Comparison of ENCODE assay signal across 17 cellular contexts in the genomic region with DNA sequence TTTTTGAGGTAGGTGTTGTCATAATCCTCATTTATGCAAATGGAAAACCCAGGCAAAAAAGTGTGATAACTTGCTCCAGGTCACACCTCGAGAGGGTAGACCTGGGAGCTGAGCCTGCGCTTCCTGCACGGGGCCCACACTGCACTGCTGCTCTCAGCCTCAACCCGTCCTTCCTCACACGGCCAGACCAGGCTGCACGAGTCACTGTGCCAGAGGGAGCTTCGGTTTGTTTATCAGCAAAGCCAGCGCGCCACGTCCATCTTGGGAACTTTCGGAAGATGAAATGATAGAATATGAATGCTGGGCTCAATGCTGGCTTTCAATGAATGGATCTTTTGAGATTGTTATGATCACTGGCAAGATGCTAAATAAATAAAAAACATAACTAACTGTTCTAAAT. TPM values are rescaled to one million over a fixed set of nuclear protein-coding genes. Genes with fewer than 3 reads are reported as not detected.
"Had no signal": no experiment of that assay in that cellular context is flagged by ENCODE, and none has a peak within 500 bp of the region (broad histone marks: within the 10 kb centered on the region; RNA-seq: fewer than 3 reads in every experiment).

No MANE protein-coding gene starts in this region.

- H3K4me1 ChIP-seq: gastroesophageal sphincter, heart right ventricle, left ventricle myocardium inferior, prostate gland, upper lobe of right lung had no signal

- H3K27me3 ChIP-seq: cardiac muscle cell, dorsolateral prefrontal cortex, gastroesophageal sphincter, upper lobe of right lung had no signal

- ATAC-seq: gastroesophageal sphincter; heart right ventricle; natural killer cell treated with Interleukin-12 subunit alpha and Interleukin-12 subunit beta and Interleukin-15 and Interleukin-18, amount 100 ng/mL, for 72 hours; sciatic nerve; upper lobe of right lung had no signal

- H3K4me3 ChIP-seq: cardiac muscle cell, dorsolateral prefrontal cortex, gastroesophageal sphincter, heart right ventricle, left ventricle myocardium inferior, prostate gland, thoracic aorta, upper lobe of right lung had no signal

- DNase-seq: activated naive CD4-positive, alpha-beta T cell treated with anti-CD3 and anti-CD28 coated beads, Interleukin-2, amount 50 U/mL, for 16 hours; activated T-cell treated with anti-CD3 and anti-CD28 coated beads, Interleukin-2, amount 50 U/mL, for 1 hour; erythroblast; heart right ventricle; left ventricle myocardium inferior; mesendoderm; occipital lobe; T-helper 2 cell; upper lobe of right lung had no signal

- H3K9me3 ChIP-seq: prostate gland, thoracic aorta, upper lobe of right lung had no signal

- H3K27ac ChIP-seq: cardiac muscle cell, dorsolateral prefrontal cortex, gastroesophageal sphincter, heart right ventricle, left ventricle myocardium inferior, prostate gland, thoracic aorta, upper lobe of right lung had no signal

- H3K36me3 ChIP-seq: cardiac muscle cell, prostate gland, thoracic aorta, upper lobe of right lung had no signal

RNA-seq across cellular contexts. Expression of gene OTOS, which starts 18.8 kb away (rescaled TPM):
- total RNA-seq: cardiac muscle cell; gastroesophageal sphincter; heart right ventricle; kidney epithelial cell; left ventricle myocardium inferior; natural killer cell treated with Interleukin-12 subunit alpha and Interleukin-12 subunit beta and Interleukin-15 and Interleukin-18, amount 100 ng/mL, for 72 hours; prostate gland; sciatic nerve; thoracic aorta; upper lobe of right lung had no signal
- polyA plus RNA-seq: cardiac muscle cell, heart right ventricle had no signal
